ENCODE assay signal across 24 cellular contexts in genomic region chr1:14878951-14879350, GRCh38.
"Had no signal": no experiment of that assay in that cellular context is flagged by ENCODE, and none has a peak within 500 bp of the region (broad histone marks: within the 10 kb centered on the region; RNA-seq: fewer than 3 reads in every experiment).

No MANE protein-coding gene starts in this region.

- H3K36me3 ChIP-seq: colonic mucosa, esophagus squamous epithelium, gastrocnemius medialis, heart right ventricle, left lung, lower lobe of right lung had no signal

- DNase-seq: colonic mucosa; cortex of kidney; effector CD8-positive, alpha-beta T cell; effector memory CD8-positive, alpha-beta T cell; endodermal cell; erythroblast; esophagus squamous epithelium; foreskin fibroblast; foreskin melanocyte; gastrocnemius medialis; glutamatergic neuron; head of caudate nucleus; heart right ventricle; hippocampal formation; left cardiac atrium; left lung; left ventricle myocardium superior; lower lobe of right lung; mesenchymal stem cell; mucosa of descending colon had no signal

- H3K4me1 ChIP-seq: colonic mucosa, gastrocnemius medialis, left lung had no signal

- H3K9me3 ChIP-seq: colonic mucosa, esophagus squamous epithelium, gastrocnemius medialis, heart right ventricle, left lung, lower lobe of right lung, mucosa of descending colon had no signal

- H3K4me3 Mint-ChIP-seq: dendritic cell treated with granulocyte-macrophage colony-stimulating factor and Interleukin-4, amounts not matched to agents 40 ng/mL and 50 ng/mL, for 4 days; effector memory CD8-positive, alpha-beta T cell; endodermal cell; mesothelial cell of epicardium had no signal

- H3K27ac Mint-ChIP-seq: dendritic cell treated with granulocyte-macrophage colony-stimulating factor and Interleukin-4, amounts not matched to agents 40 ng/mL and 50 ng/mL, for 4 days; effector memory CD8-positive, alpha-beta T cell; endodermal cell; mesothelial cell of epicardium had no signal

- H3K27ac ChIP-seq: colonic mucosa, epithelial cell of prostate, gastrocnemius medialis, heart right ventricle, left lung, lower lobe of right lung had no signal

- H3K9me3 Mint-ChIP-seq: dendritic cell treated with granulocyte-macrophage colony-stimulating factor and Interleukin-4, amounts not matched to agents 40 ng/mL and 50 ng/mL, for 4 days; effector memory CD8-positive, alpha-beta T cell; endodermal cell had no signal

- H3K27me3 ChIP-seq: colonic mucosa, gastrocnemius medialis had no signal

- H3K4me3 ChIP-seq: colonic mucosa, esophagus squamous epithelium, gastrocnemius medialis, heart right ventricle, left lung, lower lobe of right lung, mucosa of descending colon had no signal

- ATAC-seq: effector memory CD8-positive, alpha-beta T cell; esophagus mucosa; gastrocnemius medialis; heart right ventricle; left cardiac atrium; left lung; left ventricle myocardium superior; lower lobe of right lung; mucosa of descending colon had no signal
